12 cellular contexts compared by ENCODE assay signal in genomic region chr1:203300441-203301330, GRCh38. TPM values are rescaled to one million over a fixed set of nuclear protein-coding genes. Genes with fewer than 3 reads are reported as not detected.
DNase-seq lines count a peak whose midpoint lies in the region; ATAC-seq, FAIRE-seq and TF ChIP-seq lines count a peak whose summit lies in the region.
"Had no signal": no experiment of that assay in that cellular context is flagged by ENCODE, and none has a peak within 500 bp of the region (broad histone marks: within the 10 kb centered on the region; RNA-seq: fewer than 3 reads in every experiment).

No MANE protein-coding gene starts in this region.

- dilution Hi-C loops in keratinocyte (cut with MboI; ENCODE audit: extremely low pct_ligation_motif_present, low sequenced_read_pairs) = no loop called here

- H3K9me3 Mint-ChIP-seq in nephron progenitor cell = no peaks in the 10 kb centered on the region
- H3K9me3 Mint-ChIP-seq: neural progenitor cell had no signal

- H3K9ac ChIP-seq in keratinocyte (ENCODE audit: control insufficient read depth, extremely low read depth, insufficient read depth, low read length) = peak overlapping the region; percentile 31
- H3K9ac ChIP-seq: neural progenitor cell had no signal

- peak overlapping the region; percentile 37 for H3K27ac ChIP-seq in right cardiac atrium (ENCODE audit: low read length)
- H3K27ac ChIP-seq in heart right ventricle = peak overlapping the region in 2 of 10 donors; percentile 26 to 30
- H3K27ac ChIP-seq in keratinocyte (ENCODE audit: control insufficient read depth, insufficient read depth, low read length) = no peak overlapping the region
- H3K27ac ChIP-seq in urinary bladder (ENCODE audit: low read depth) = peak overlapping the region; percentile 11
- no peak overlapping the region for H3K27ac ChIP-seq in hepatocyte
- H3K27ac ChIP-seq: neural progenitor cell had no signal

- H4K20me1 ChIP-seq in keratinocyte (ENCODE audit: control insufficient read depth, extremely low read depth, insufficient read depth, low read length) = no peaks in the 10 kb centered on the region
- peaks cover 1% of the 10 kb centered on the region for H4K20me1 ChIP-seq in hepatocyte (ENCODE audit: insufficient read depth, poor library complexity, severe bottlenecking)

- H2AFZ ChIP-seq in keratinocyte (ENCODE audit: control insufficient read depth, low read length) (peak overlapping the region; percentile 72), hepatocyte (no peak overlapping the region)
- H2AFZ ChIP-seq: neural progenitor cell had no signal

- 61% methylated on average over 11 of the region's 11 CpGs for WGBS in right cardiac atrium
- 62 to 64% methylated on average over 11 of the region's 11 CpGs for WGBS in heart right ventricle, 2 donors
- WGBS in urinary bladder = 70% methylated on average over 11 of the region's 11 CpGs
- WGBS in hepatocyte (ENCODE audit: low lambda C conversion rate, missing lambda C conversion rate) = 75% methylated on average over 11 of the region's 11 CpGs

- no peak overlapping the region for H3K4me3 Mint-ChIP-seq in nephron progenitor cell
- H3K4me3 Mint-ChIP-seq: neural progenitor cell had no signal

- no peaks in the 10 kb centered on the region for H3K9me2 ChIP-seq in hepatocyte (replicated peaks; ENCODE audit: insufficient read depth)

- DNase-seq in right cardiac atrium = peak in 1 of 3 donors; percentile 12
- DNase-seq in heart right ventricle = no peak
- peak; percentile 42 for DNase-seq in OCI-M2 (lab: John Stamatoyannopoulos, UW; ENCODE audit: unreplicated experiment)
- DNase-seq in keratinocyte (ENCODE audit: low read depth, low spot score) = no peak
- no peak for DNase-seq in hepatocyte (ENCODE audit: low spot score)
- DNase-seq in nephron progenitor cell = no peak
- DNase-seq: activated T-cell treated with anti-CD3 and anti-CD28 coated beads for 4 hours, NCI-H1048, NCI-H526 treated with DMSO at 0.1 percent for 48 hours had no signal

- no peaks in the 10 kb centered on the region for H3K36me3 ChIP-seq in heart right ventricle
- H3K36me3 ChIP-seq in keratinocyte (ENCODE audit: control insufficient read depth in 2 of 2, extremely low read depth in 1 of 2, insufficient read depth in 2 of 2, low read length in 2 of 2) = no peaks in the 10 kb centered on the region
- no peaks in the 10 kb centered on the region for H3K36me3 ChIP-seq in urinary bladder (ENCODE audit: insufficient read depth)
- no peaks in the 10 kb centered on the region for H3K36me3 ChIP-seq in hepatocyte (replicated peaks; ENCODE audit: insufficient read depth, low read depth)
- H3K36me3 ChIP-seq: neural progenitor cell had no signal

- intact Hi-C loops in right cardiac atrium (cut with DNase I) = no loop called here
- intact Hi-C loops in heart right ventricle (cut with DNase I) = no loop called here

- H3K79me2 ChIP-seq in keratinocyte (ENCODE audit: control insufficient read depth, insufficient read depth, low read length) (peaks cover 4% of the 10 kb centered on the region), hepatocyte (peaks cover 3% of the 10 kb centered on the region)

- ATAC-seq in right cardiac atrium (no peak), heart right ventricle (no peak), HG02588 (IDR thresholded peaks at IDR 0.05; ENCODE audit: unreplicated experiment) (no peak)

- H3K9me1 ChIP-seq in keratinocyte (ENCODE audit: control insufficient read depth, extremely low read depth, insufficient read depth, low read length) = no peaks in the 10 kb centered on the region

- H3K27me3 ChIP-seq in right cardiac atrium (ENCODE audit: control insufficient read depth, insufficient read depth) (no peaks in the 10 kb centered on the region), heart right ventricle (no peaks in the 10 kb centered on the region), keratinocyte (ENCODE audit: control insufficient read depth, extremely low read depth, insufficient read depth, low read length) (no peaks in the 10 kb centered on the region), hepatocyte (no peaks in the 10 kb centered on the region)

- H3K4me3 ChIP-seq in right cardiac atrium (ENCODE audit: low read length) (no peak overlapping the region), heart right ventricle (no peak overlapping the region), keratinocyte (ENCODE audit: control insufficient read depth in 2 of 3, extremely low read depth in 1 of 3, insufficient read depth in 2 of 3, low read depth in 1 of 3, low read length in 3 of 3) (no peak overlapping the region), urinary bladder (ENCODE audit: low read depth, low read length) (no peak overlapping the region), hepatocyte (no peak overlapping the region)
- H3K4me3 ChIP-seq: neural progenitor cell had no signal

- H3K27me3 Mint-ChIP-seq in nephron progenitor cell (ENCODE audit: low read depth, poor library complexity) = peaks cover 14% of the 10 kb centered on the region

- H3K4me1 Mint-ChIP-seq in nephron progenitor cell = peaks cover 46% of the 10 kb centered on the region

- H3K9me3 ChIP-seq in right cardiac atrium (ENCODE audit: control insufficient read depth, low read length) (no peaks in the 10 kb centered on the region), heart right ventricle (no peaks in the 10 kb centered on the region), keratinocyte (ENCODE audit: control insufficient read depth, low read depth, low read length) (no peaks in the 10 kb centered on the region), hepatocyte (ENCODE audit: low read depth) (no peaks in the 10 kb centered on the region)

- H3K4me2 ChIP-seq in keratinocyte (ENCODE audit: control insufficient read depth, extremely low read depth, insufficient read depth, low read depth, low read length) (peak overlapping the region; percentile 75), hepatocyte (no peak overlapping the region)
- H3K4me2 ChIP-seq: neural progenitor cell had no signal

- no peaks in the 10 kb centered on the region for H3K36me3 Mint-ChIP-seq in nephron progenitor cell (ENCODE audit: low read depth)

- TF ChIP-seq CTCF in heart right ventricle (IDR thresholded peaks at IDR 0.05) (no peak), keratinocyte (optimal IDR thresholded peaks at IDR 0.05 in 1 of 3, IDR thresholded peaks at IDR 0.05 in 1 of 3, conservative IDR thresholded peaks at IDR 0.05 in 1 of 3; ENCODE audit: extremely low read depth in 1 of 3, insufficient read depth in 2 of 3, low read length in 3 of 3) (no peak), hepatocyte (IDR thresholded peaks at IDR 0.05; ENCODE audit: poor library complexity) (no peak), nephron progenitor cell (IDR thresholded peaks at IDR 0.05) (no peak)

- no peaks in the 10 kb centered on the region for H3K4me1 ChIP-seq in right cardiac atrium (ENCODE audit: control insufficient read depth, insufficient read depth, low read length)
- H3K4me1 ChIP-seq in heart right ventricle = peaks cover 0 to 36% (median 13%) of the 10 kb centered on the region in 9 donors
- peaks cover 34% of the 10 kb centered on the region for H3K4me1 ChIP-seq in keratinocyte (ENCODE audit: control insufficient read depth, extremely low read depth, insufficient read depth, low read length)
- H3K4me1 ChIP-seq in urinary bladder (ENCODE audit: insufficient read depth) = no peaks in the 10 kb centered on the region
- H3K4me1 ChIP-seq in hepatocyte (ENCODE audit: insufficient read depth) = peaks cover 7% of the 10 kb centered on the region

- FAIRE-seq in keratinocyte (lab: Jason Lieb, UNC) = no peak

- H3K27ac Mint-ChIP-seq in nephron progenitor cell = no peak overlapping the region
- H3K27ac Mint-ChIP-seq: neural progenitor cell had no signal

RNA-seq across cellular contexts. Expression of gene BTG2, which starts 4.6 kb away (rescaled TPM):
- total RNA-seq in right cardiac atrium = 100 to 1,000 TPM in 2 of 4 donors, 10 to 100 TPM in 2; 68.1 to 361 (median 105) TPM
- 333 TPM for polyA plus RNA-seq in right cardiac atrium
- 100 to 1,000 TPM in 3 of 10 donors, 10 to 100 TPM in 7; 26.4 to 349 (median 58.9) TPM for total RNA-seq in heart right ventricle
- polyA plus RNA-seq in heart right ventricle = 10 to 100 TPM; 28.3 to 49.6 TPM
- polyA plus RNA-seq in keratinocyte = 52.4 to 230 TPM (median 117 TPM) in 3 replicates
- polyA plus RNA-seq in keratinocyte (2011; ENCODE audit: low read depth) = 28.0 TPM
- polyA plus RNA-seq in keratinocyte (2011; cell fraction: cytosol; rRNA removed) = 84.3 and 101 TPM in 2 replicates
- polyA plus RNA-seq in keratinocyte (2011; cell fraction: nucleus; rRNA removed) = 278 and 325 TPM in 2 replicates
- polyA plus RNA-seq in keratinocyte (2012; ENCODE audit: low replicate concordance) = 34.6 and 187 TPM in 2 replicates
- 23.8 to 191 TPM (median 82.3 TPM) in 3 replicates for polyA minus RNA-seq in keratinocyte
- polyA minus RNA-seq in keratinocyte (2011; cell fraction: cytosol; rRNA and poly(A)+ RNA removed) = 155 TPM
- polyA minus RNA-seq in keratinocyte (2011; cell fraction: nucleus; rRNA and poly(A)+ RNA removed) = 145 and 173 TPM in 2 replicates
- 58.6 TPM for total RNA-seq in urinary bladder
- 464 TPM for polyA plus RNA-seq in urinary bladder
- 192 and 197 TPM in 2 replicates for total RNA-seq in hepatocyte
- polyA plus RNA-seq in hepatocyte = 253 and 274 TPM in 2 replicates

RNA-seq across cellular contexts. Expression of gene FMOD, which starts 50.2 kb away (rescaled TPM):
- total RNA-seq in right cardiac atrium (10 to 100 TPM; 54.8 to 91.6 (median 63.5) TPM), heart right ventricle (10 to 100 TPM in 5 of 10 donors, 1 to 10 TPM in 5; 7.0 to 20.5 (median 10.7) TPM), urinary bladder (68.4 TPM), hepatocyte (118 and 132 TPM in 2 replicates)
- polyA plus RNA-seq in right cardiac atrium (35.9 TPM), heart right ventricle (10 to 100 TPM in 1 of 2 donors, 1 to 10 TPM in 1; 4.5 to 11.2 TPM), keratinocyte (0.39 to 0.47 TPM (median 0.44 TPM) in 3 replicates), urinary bladder (46.0 TPM), hepatocyte (125 and 161 TPM in 2 replicates)
- polyA plus RNA-seq in keratinocyte (2011; ENCODE audit: low read depth) = not detected
- 0.18 and 0.27 TPM in 2 replicates for polyA plus RNA-seq in keratinocyte (2011; cell fraction: cytosol; rRNA removed)
- polyA plus RNA-seq in keratinocyte (2011; cell fraction: nucleus; rRNA removed) = 0.47 TPM in 2 replicates
- polyA plus RNA-seq in keratinocyte (2012; ENCODE audit: low replicate concordance) = 0.06 and 0.29 TPM in 2 replicates
- polyA minus RNA-seq in keratinocyte = 0.46 TPM in 1 of 3 replicates, not detected in the others
- polyA minus RNA-seq in keratinocyte (2011; cell fraction: cytosol; rRNA and poly(A)+ RNA removed) = not detected
- polyA minus RNA-seq in keratinocyte (2011; cell fraction: nucleus; rRNA and poly(A)+ RNA removed) = 0.62 TPM in 1 of 2 replicates, not detected in the other

Comparison
In these comparisons a context has a peak if more than half of its experiments do, and no peak if none do; other contexts are left out.
1. H3K27ac ChIP-seq: peak in right cardiac atrium (single experiment) and urinary bladder (single experiment); none in keratinocyte (single experiment) and hepatocyte (single experiment).